In the genomic region with DNA sequence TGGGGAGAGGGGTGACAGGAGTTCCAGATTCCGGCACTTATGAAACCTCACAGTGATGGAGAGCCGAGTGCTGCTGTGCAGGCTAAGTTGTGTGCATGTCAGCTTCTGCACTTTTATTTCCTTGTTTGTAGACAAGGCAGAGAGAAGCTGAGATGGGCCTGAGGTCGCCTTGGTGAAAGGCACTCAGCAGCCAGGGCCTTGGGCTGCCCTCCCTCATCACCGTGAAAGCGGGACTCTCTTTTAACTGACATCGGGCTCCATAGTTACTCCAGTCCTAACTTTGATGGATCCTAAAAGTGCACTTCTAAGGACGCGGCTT, we compare ENCODE assay signal across 14 cellular contexts. TPM values are rescaled to one million over a fixed set of nuclear protein-coding genes. Genes with fewer than 3 reads are reported as not detected.
DNase-seq lines count a peak whose midpoint lies in the region; ATAC-seq, FAIRE-seq and TF ChIP-seq lines count a peak whose summit lies in the region.
"Had no signal": no experiment of that assay in that cellular context is flagged by ENCODE, and none has a peak within 500 bp of the region (broad histone marks: within the 10 kb centered on the region; RNA-seq: fewer than 3 reads in every experiment).

No MANE protein-coding gene starts in this region.

- no peak for TF ChIP-seq CTCF in liver (IDR thresholded peaks at IDR 0.05; ENCODE audit: low read depth, low read length, missing input control)
- TF ChIP-seq CTCF in HepG2 (CRISPR knock-in tag; IDR thresholded peaks at IDR 0.05): no peak
- TF ChIP-seq CTCF in vagina (IDR thresholded peaks at IDR 0.05): no peak

- peaks cover 5% of the 10 kb centered on the region for H3K36me3 Mint-ChIP-seq in T-cell

- DNase-seq in HepG2 (ENCODE audit: low spot score): no peak
- DNase-seq in T-cell: no peak
- DNase-seq in vagina (ENCODE audit: extremely low spot score in 2 of 2): no peak
- DNase-seq in pons (ENCODE audit: low spot score): no peak
- no peak for DNase-seq in dedifferentiated amniotic fluid mesenchymal stem cell (ENCODE audit: extremely low spot score)
- DNase-seq: activated CD8-positive, alpha-beta memory T cell treated with anti-CD3 and anti-CD28 coated beads for 24 hours; activated naive CD4-positive, alpha-beta T cell treated with anti-CD3 and anti-CD28 coated beads, Interleukin-2, amount 50 U/mL, for 16 hours; Kasumi-1; NCI-H2081 treated with DMSO at 0.1 percent for 48 hours had no signal

- intact Hi-C loops in HepG2 (cut with micrococcal nuclease; ENCODE audit: unreplicated experiment): no loop called here
- intact Hi-C loops in vagina (cut with DNase I): no loop called here

- TF ChIP-seq POLR2A in HepG2 (IDR thresholded peaks at IDR 0.05; ENCODE audit: insufficient read depth in 1 of 2, low read depth in 2 of 2, low read length in 2 of 2) (no peak), vagina (IDR thresholded peaks at IDR 0.05) (no peak)

- H3K9me3 ChIP-seq in liver (ENCODE audit: control insufficient read depth in 4 of 4, low read length in 3 of 4) (no peaks in the 10 kb centered on the region), HepG2 (ENCODE audit: low read length) (no peaks in the 10 kb centered on the region), mucosa of rectum (ENCODE audit: control insufficient read depth in 2 of 2, low read length in 2 of 2) (no peaks in the 10 kb centered on the region), vagina (no peaks in the 10 kb centered on the region)

- POLR2A ChIA-PET in HepG2 (lab: Yijun Ruan, JAX): no interaction called here
- POLR2A ChIA-PET in T-cell (lab: Charles Lee): no interaction called here

- peak overlapping the region in 2 of 3 donors; percentile 3 to 20 for H3K4me3 Mint-ChIP-seq in T-cell
- H3K4me3 Mint-ChIP-seq: T-helper 1 cell treated with Interleukin-12 subunit alpha and Interleukin-12 subunit beta and Interleukin-4 antibody, amounts not matched to agents 30 μg/mL and 1 μg/mL, for 36 hours had no signal

- H3K4me3 ChIP-seq in liver (ENCODE audit: low read depth in 1 of 3, low read length in 3 of 3): no peak overlapping the region
- H3K4me3 ChIP-seq in HepG2 (replicated peaks in 1 of 3; ENCODE audit: insufficient read depth in 1 of 3, low read depth in 2 of 3, low read length in 3 of 3): no peak overlapping the region
- peak overlapping the region; percentile 33 to 48 for H3K4me3 ChIP-seq in mucosa of rectum (ENCODE audit: low read length in 2 of 2)
- H3K4me3 ChIP-seq in vagina: peak overlapping the region in 1 of 2 donors; percentile 40

- peaks cover 52 to 84% (median 76%) of the 10 kb centered on the region in 3 donors for H3K4me1 Mint-ChIP-seq in T-cell

- no peak overlapping the region for H3K4me2 ChIP-seq in HepG2 (ENCODE audit: low read depth, low read length)

- H3K9ac ChIP-seq in liver (ENCODE audit: low read depth in 1 of 2, low read length in 2 of 2): no peak overlapping the region
- H3K9ac ChIP-seq in HepG2 (ENCODE audit: insufficient read depth, low read depth, low read length): no peak overlapping the region
- H3K9ac ChIP-seq in mucosa of rectum (ENCODE audit: low read depth in 1 of 2, low read length in 2 of 2): no peak overlapping the region

- FAIRE-seq in HepG2 (lab: Jason Lieb, UNC): no peak

- H4K20me1 ChIP-seq in HepG2 (ENCODE audit: insufficient read depth, low read length): no peaks in the 10 kb centered on the region

- no peaks in the 10 kb centered on the region for H3K9me3 Mint-ChIP-seq in T-cell
- H3K9me3 Mint-ChIP-seq: T-helper 1 cell treated with Interleukin-12 subunit alpha and Interleukin-12 subunit beta and Interleukin-4 antibody, amounts not matched to agents 30 μg/mL and 1 μg/mL, for 36 hours had no signal

- TF ChIP-seq RAD21 in liver (IDR thresholded peaks at IDR 0.05): no peak
- TF ChIP-seq RAD21 in HepG2 (CRISPR knock-in tag; IDR thresholded peaks at IDR 0.05): no peak

- in situ Hi-C loops in HepG2 (cut with HindIII; ENCODE audit: extremely low pct_ligation_motif_present, low pct_unique_long_range_greater_than_20kb): no loop called here

- CTCF ChIA-PET in HepG2 (lab: Yijun Ruan, JAX; ENCODE audit: low intra/inter-chr PET ratio, low total read pairs) (no interaction called here), T-cell (lab: Charles Lee) (interaction anchor here in 1 of 2 donors (0.8 kb wide), 1 partner anchor 83 kb away, joined by 3 read pairs; a partner anchor contains a TSS)

- H3K27me3 Mint-ChIP-seq in T-cell: no peaks in the 10 kb centered on the region

- peaks cover 71 to 97% (median 93%) of the 10 kb centered on the region in 4 donors for H3K4me1 ChIP-seq in liver (ENCODE audit: control insufficient read depth in 4 of 4, insufficient read depth in 4 of 4, low read length in 3 of 4)
- H3K4me1 ChIP-seq in HepG2 (ENCODE audit: insufficient read depth, low read length): no peaks in the 10 kb centered on the region
- H3K4me1 ChIP-seq in mucosa of rectum (ENCODE audit: control insufficient read depth in 2 of 2, insufficient read depth in 2 of 2, low read length in 2 of 2): peaks cover 62 to 82% of the 10 kb centered on the region in 2 donors
- H3K4me1 ChIP-seq in vagina: peaks cover 100% of the 10 kb centered on the region

- H3K27me3 ChIP-seq in liver (ENCODE audit: control insufficient read depth in 4 of 4, insufficient read depth in 4 of 4, low read length in 3 of 4) (no peaks in the 10 kb centered on the region), HepG2 (ENCODE audit: control insufficient read depth in 1 of 2, insufficient read depth in 2 of 2, low read length in 2 of 2) (peaks cover 9 to 75% of the 10 kb centered on the region in 2 experiments; a peak in 4 of 5 replicates), mucosa of rectum (ENCODE audit: control insufficient read depth in 2 of 2, insufficient read depth in 2 of 2, low read length in 2 of 2) (no peaks in the 10 kb centered on the region), vagina (no peaks in the 10 kb centered on the region)

- H3K27ac ChIP-seq in liver (ENCODE audit: low read depth in 1 of 2, low read length in 2 of 2): peak overlapping the region; percentile 1 to 60
- no peak overlapping the region for H3K27ac ChIP-seq in HepG2 (ENCODE audit: extremely low read length, insufficient read depth, low read length)
- H3K27ac ChIP-seq in mucosa of rectum (ENCODE audit: low read depth in 2 of 2, low read length in 2 of 2): peak overlapping the region; percentile 13 to 80
- H3K27ac ChIP-seq in vagina: peak overlapping the region; percentile 98

- BruUV-seq in HepG2 (replicated peaks; lab: Mats Ljungman, UMichigan): no TSS peak

- TF ChIP-seq EP300 in HepG2 (IDR thresholded peaks at IDR 0.05; ENCODE audit: low read depth in 2 of 2, low read length in 2 of 2): no peak
- no peak for TF ChIP-seq EP300 in HepG2 (CRISPR knock-in tag; IDR thresholded peaks at IDR 0.05; ENCODE audit: borderline replicate concordance)

- no peaks in the 10 kb centered on the region for H3K79me2 ChIP-seq in HepG2 (ENCODE audit: insufficient read depth, low read length)

- no peak overlapping the region for H2AFZ ChIP-seq in HepG2 (ENCODE audit: low read length)

- ATAC-seq in HepG2: no peak
- no peak for ATAC-seq in T-cell (replicated peaks in 1 of 4)
- ATAC-seq in activated CD4-positive, CD25-positive, alpha-beta regulatory T cell treated with anti-CD3 and anti-CD28 coated beads, Interleukin-2, amount 50 U/mL, for 24 hours: no peak

- H3K36me3 ChIP-seq in liver (ENCODE audit: control insufficient read depth in 4 of 4, insufficient read depth in 3 of 4, low read depth in 1 of 4, low read length in 3 of 4): peaks cover 0 to 3% (median 0%) of the 10 kb centered on the region in 4 donors
- no peaks in the 10 kb centered on the region for H3K36me3 ChIP-seq in HepG2 (replicated peaks in 1 of 2; ENCODE audit: control insufficient read depth in 1 of 2, insufficient read depth in 2 of 2, low read length in 2 of 2)
- H3K36me3 ChIP-seq in mucosa of rectum (ENCODE audit: control insufficient read depth in 2 of 2, insufficient read depth in 2 of 2, low read length in 2 of 2): peaks cover 0 to 3% of the 10 kb centered on the region in 2 donors
- peaks cover 0 to 7% of the 10 kb centered on the region in 2 donors for H3K36me3 ChIP-seq in vagina

- 76% methylated on average over 8 of the region's 8 CpGs for WGBS in liver
- WGBS in HepG2 (ENCODE audit: low lambda C conversion rate): 51% methylated on average over 7 of the region's 8 CpGs

- H3K27ac Mint-ChIP-seq in T-cell: peak overlapping the region; percentile 52 to 55
- H3K27ac Mint-ChIP-seq: T-helper 1 cell treated with Interleukin-12 subunit alpha and Interleukin-12 subunit beta and Interleukin-4 antibody, amounts not matched to agents 30 μg/mL and 1 μg/mL, for 36 hours had no signal

RNA-seq across cellular contexts. Expression of a gene that starts 7.6 kb away (rescaled TPM):
- total RNA-seq in liver (100 to 1,000 TPM in 1 of 2 donors, 10 to 100 TPM in 1; 76.9 to 190 TPM), HepG2 (2016; rRNA removed; fragmentation: Illumina TruSeq; extraction: Trizol) (not detected in 2 replicates), T-cell (100 to 1,000 TPM; 124 to 213 (median 146) TPM), vagina (526 TPM)
- polyA plus RNA-seq in liver (100 to 1,000 TPM; 139 to 712 TPM), HepG2 (2011; rRNA removed) (not detected in 2 replicates)
- total RNA-seq in HepG2 (2016; cell fraction: cytosol; rRNA removed; fragmentation: Illumina TruSeq; extraction: Trizol; ENCODE audit: low read depth): not detected in 2 replicates
- total RNA-seq in HepG2 (2016; cell fraction: insoluble cytoplasmic fraction; rRNA removed; fragmentation: Illumina TruSeq; extraction: Trizol): not detected in 2 replicates
- not detected in 2 replicates for total RNA-seq in HepG2 (2016; cell fraction: membrane; rRNA removed; fragmentation: Illumina TruSeq; extraction: Trizol)
- not detected in 2 replicates for total RNA-seq in HepG2 (2016; cell fraction: nucleus; rRNA removed; fragmentation: Illumina TruSeq; extraction: Trizol)
- polyA plus RNA-seq in HepG2 (2011; cell fraction: cytosol; rRNA removed): 0.05 TPM in 2 replicates
- 0.26 TPM in 1 of 2 replicates, not detected in the other for polyA plus RNA-seq in HepG2 (2011; cell fraction: nucleus; rRNA removed)
- polyA plus RNA-seq in HepG2 (2012): not detected in 2 replicates
- not detected in 2 replicates for polyA plus RNA-seq in HepG2 (2016; cell fraction: cytosol; fragmentation: Illumina TruSeq; extraction: Trizol; ENCODE audit: low read depth)
- polyA plus RNA-seq in HepG2 (2016; cell fraction: insoluble cytoplasmic fraction; fragmentation: Illumina TruSeq; extraction: Trizol; ENCODE audit: low read depth): not detected in 2 replicates
- not detected in 2 replicates for polyA plus RNA-seq in HepG2 (2016; cell fraction: membrane; fragmentation: Illumina TruSeq; extraction: Trizol; ENCODE audit: low read depth)
- polyA plus RNA-seq in HepG2 (2016; cell fraction: nucleus; fragmentation: Illumina TruSeq; extraction: Trizol; ENCODE audit: insufficient read depth, low read depth): not detected in 2 replicates
- 0.72 and 103 TPM in 2 replicates for polyA minus RNA-seq in HepG2 (2011; rRNA and poly(A)+ RNA removed; ENCODE audit: low replicate concordance)
- 0.70 TPM in 1 of 2 replicates, not detected in the other for polyA minus RNA-seq in HepG2 (2011; cell fraction: cytosol; rRNA and poly(A)+ RNA removed)
- 0.52 TPM in 1 of 2 replicates, not detected in the other for polyA minus RNA-seq in HepG2 (2011; cell fraction: nucleus; rRNA and poly(A)+ RNA removed)

RNA-seq across cellular contexts. Expression of a gene that starts 15.9 kb away (rescaled TPM):
- 10 to 100 TPM; 16.6 to 18.5 TPM for total RNA-seq in liver
- 10 to 100 TPM; 15.8 to 19.1 TPM for polyA plus RNA-seq in liver
- total RNA-seq in HepG2 (2016; rRNA removed; fragmentation: Illumina TruSeq; extraction: Trizol): 51.5 and 58.6 TPM in 2 replicates
- 48.9 and 55.7 TPM in 2 replicates for total RNA-seq in HepG2 (2016; cell fraction: cytosol; rRNA removed; fragmentation: Illumina TruSeq; extraction: Trizol; ENCODE audit: low read depth)
- 51.6 and 61.0 TPM in 2 replicates for total RNA-seq in HepG2 (2016; cell fraction: insoluble cytoplasmic fraction; rRNA removed; fragmentation: Illumina TruSeq; extraction: Trizol)
- 52.4 and 71.0 TPM in 2 replicates for total RNA-seq in HepG2 (2016; cell fraction: membrane; rRNA removed; fragmentation: Illumina TruSeq; extraction: Trizol)
- total RNA-seq in HepG2 (2016; cell fraction: nucleus; rRNA removed; fragmentation: Illumina TruSeq; extraction: Trizol): 29.5 and 34.5 TPM in 2 replicates
- 16.2 and 20.5 TPM in 2 replicates for polyA plus RNA-seq in HepG2 (2011; rRNA removed)
- 13.8 and 24.4 TPM in 2 replicates for polyA plus RNA-seq in HepG2 (2011; cell fraction: cytosol; rRNA removed)
- polyA plus RNA-seq in HepG2 (2011; cell fraction: nucleus; rRNA removed): 33.5 and 35.1 TPM in 2 replicates
- polyA plus RNA-seq in HepG2 (2012): 17.3 and 21.8 TPM in 2 replicates
- 29.9 and 32.8 TPM in 2 replicates for polyA plus RNA-seq in HepG2 (2016; cell fraction: cytosol; fragmentation: Illumina TruSeq; extraction: Trizol; ENCODE audit: low read depth)
- 34.6 and 35.0 TPM in 2 replicates for polyA plus RNA-seq in HepG2 (2016; cell fraction: insoluble cytoplasmic fraction; fragmentation: Illumina TruSeq; extraction: Trizol; ENCODE audit: low read depth)
- polyA plus RNA-seq in HepG2 (2016; cell fraction: membrane; fragmentation: Illumina TruSeq; extraction: Trizol; ENCODE audit: low read depth): 34.0 and 36.0 TPM in 2 replicates
- polyA plus RNA-seq in HepG2 (2016; cell fraction: nucleus; fragmentation: Illumina TruSeq; extraction: Trizol; ENCODE audit: insufficient read depth, low read depth): 42.1 and 44.0 TPM in 2 replicates
- polyA minus RNA-seq in HepG2 (2011; rRNA and poly(A)+ RNA removed; ENCODE audit: low replicate concordance): 19.1 and 32.1 TPM in 2 replicates
- polyA minus RNA-seq in HepG2 (2011; cell fraction: cytosol; rRNA and poly(A)+ RNA removed): 12.8 and 15.7 TPM in 2 replicates
- polyA minus RNA-seq in HepG2 (2011; cell fraction: nucleus; rRNA and poly(A)+ RNA removed): 26.6 and 27.8 TPM in 2 replicates
- 10 to 100 TPM; 46.2 to 73.7 (median 64.8) TPM for total RNA-seq in T-cell
- total RNA-seq in vagina: 37.6 TPM

RNA-seq across cellular contexts. Expression of a gene that starts 59.6 kb away (rescaled TPM):
- total RNA-seq in liver (under 1 TPM in 1 of 2 donors, not detected in 1; 0.05 TPM), HepG2 (2016; rRNA removed; fragmentation: Illumina TruSeq; extraction: Trizol) (not detected in 2 replicates), T-cell (under 1 TPM; 0.07 to 0.73 (median 0.22) TPM), vagina (not detected)
- polyA plus RNA-seq in liver (not detected), HepG2 (2011; rRNA removed) (0.05 and 0.12 TPM in 2 replicates)
- total RNA-seq in HepG2 (2016; cell fraction: cytosol; rRNA removed; fragmentation: Illumina TruSeq; extraction: Trizol; ENCODE audit: low read depth): not detected in 2 replicates
- total RNA-seq in HepG2 (2016; cell fraction: insoluble cytoplasmic fraction; rRNA removed; fragmentation: Illumina TruSeq; extraction: Trizol): not detected in 2 replicates
- not detected in 2 replicates for total RNA-seq in HepG2 (2016; cell fraction: membrane; rRNA removed; fragmentation: Illumina TruSeq; extraction: Trizol)
- not detected in 2 replicates for total RNA-seq in HepG2 (2016; cell fraction: nucleus; rRNA removed; fragmentation: Illumina TruSeq; extraction: Trizol)
- 0.01 and 0.05 TPM in 2 replicates for polyA plus RNA-seq in HepG2 (2011; cell fraction: cytosol; rRNA removed)
- 0.69 and 1.1 TPM in 2 replicates for polyA plus RNA-seq in HepG2 (2011; cell fraction: nucleus; rRNA removed)
- 0.08 and 0.16 TPM in 2 replicates for polyA plus RNA-seq in HepG2 (2012)
- not detected in 2 replicates for polyA plus RNA-seq in HepG2 (2016; cell fraction: cytosol; fragmentation: Illumina TruSeq; extraction: Trizol; ENCODE audit: low read depth)
- not detected in 2 replicates for polyA plus RNA-seq in HepG2 (2016; cell fraction: insoluble cytoplasmic fraction; fragmentation: Illumina TruSeq; extraction: Trizol; ENCODE audit: low read depth)
- polyA plus RNA-seq in HepG2 (2016; cell fraction: membrane; fragmentation: Illumina TruSeq; extraction: Trizol; ENCODE audit: low read depth): not detected in 2 replicates
- polyA plus RNA-seq in HepG2 (2016; cell fraction: nucleus; fragmentation: Illumina TruSeq; extraction: Trizol; ENCODE audit: insufficient read depth, low read depth): not detected in 2 replicates
- polyA minus RNA-seq in HepG2 (2011; rRNA and poly(A)+ RNA removed; ENCODE audit: low replicate concordance): 0.05 and 0.06 TPM in 2 replicates
- polyA minus RNA-seq in HepG2 (2011; cell fraction: cytosol; rRNA and poly(A)+ RNA removed): not detected in 2 replicates
- 0.13 and 0.25 TPM in 2 replicates for polyA minus RNA-seq in HepG2 (2011; cell fraction: nucleus; rRNA and poly(A)+ RNA removed)
- total RNA-seq: fibroblast of villous mesenchyme had no signal

Comparison
In these comparisons a context has a peak if more than half of its experiments do, and no peak if none do; other contexts are left out.
1. RNA of a gene that starts 7.6 kb away (total RNA-seq): 526 TPM in vagina (single experiment), 76.9 to 190 TPM in liver and 124 to 213 TPM in T-cell; not detected in HepG2; every median in the first group is over 10 times any median in the second.
2. H3K4me3 ChIP-seq: peak in mucosa of rectum (2 of 2); none in liver (0 of 3) and HepG2 (0 of 3).